ENCODE assay signal across 13 cellular contexts in the genomic region with DNA sequence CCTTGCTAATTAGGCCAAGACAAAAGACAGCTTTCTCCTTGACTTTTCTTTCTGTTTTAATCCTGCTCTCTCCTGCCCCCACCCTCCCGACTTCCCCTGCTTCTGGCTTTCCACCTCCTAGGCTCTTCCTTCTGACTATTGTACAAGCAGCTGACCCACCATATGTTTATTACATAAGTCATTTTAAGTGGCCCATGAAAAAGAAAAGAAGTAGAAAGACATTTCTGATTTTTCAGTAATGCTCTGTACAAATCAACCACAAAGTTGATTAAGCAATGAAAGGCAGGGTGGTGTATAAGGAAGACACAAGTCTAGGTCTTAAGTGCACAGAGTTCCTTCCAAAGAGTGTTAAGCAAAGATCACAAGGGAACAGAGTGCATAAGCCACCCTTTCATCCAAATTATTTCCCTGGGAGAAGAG. TPM values are rescaled to one million over a fixed set of nuclear protein-coding genes. Genes with fewer than 3 reads are reported as not detected.
A peak's percentile ranks its signal among the peaks of the same experiment; 100 is the strongest.
DNase-seq lines count a peak whose midpoint lies in the region; ATAC-seq and TF ChIP-seq lines count a peak whose summit lies in the region.
"Had no signal": no experiment of that assay in that cellular context is flagged by ENCODE, and none has a peak within 500 bp of the region (broad histone marks: within the 10 kb centered on the region; RNA-seq: fewer than 3 reads in every experiment).

No MANE protein-coding gene starts in this region.

- peak overlapping the region; percentile 13 for H3K4me3 Mint-ChIP-seq in activated CD8-positive, alpha-beta memory T cell treated with anti-CD3 and anti-CD28 coated beads, Interleukin-2, amount 10 ng/mL, durations not matched to agents 7 days and 5 days
- H3K4me3 Mint-ChIP-seq in stimulated activated effector memory CD8-positive, alpha-beta T cell treated with anti-CD3 and anti-CD28 coated beads, Interleukin-12 subunit alpha, Interleukin-12 subunit beta, amount 100 ng/mL, for 72 hours: peak overlapping the region; percentile 54

- peaks cover 0 to 53% (median 4%) of the 10 kb centered on the region in 45 donors for H3K27me3 ChIP-seq in dorsolateral prefrontal cortex

- H3K9me3 Mint-ChIP-seq in activated CD8-positive, alpha-beta memory T cell treated with anti-CD3 and anti-CD28 coated beads, Interleukin-2, amount 10 ng/mL, durations not matched to agents 7 days and 5 days (ENCODE audit: low read depth): no peaks in the 10 kb centered on the region
- peaks cover 2% of the 10 kb centered on the region for H3K9me3 Mint-ChIP-seq in stimulated activated effector memory CD8-positive, alpha-beta T cell treated with anti-CD3 and anti-CD28 coated beads, Interleukin-12 subunit alpha, Interleukin-12 subunit beta, amount 100 ng/mL, for 72 hours

- DNase-seq in activated CD8-positive, alpha-beta memory T cell treated with anti-CD3 and anti-CD28 coated beads, Interleukin-2, amount 10 ng/mL, durations not matched to agents 7 days and 5 days: no peak
- DNase-seq in activated CD8-positive, alpha-beta memory T cell treated with anti-CD3 and anti-CD28 coated beads for 24 hours: no peak
- DNase-seq in OCI-LY7 (ENCODE audit: low spot score) (peak; percentile 32), fibroblast of villous mesenchyme (ENCODE audit: low read depth) (peak; percentile 4), RKO (ENCODE audit: low spot score) (no peak), dorsolateral prefrontal cortex (no peak)
- no peak for DNase-seq in stimulated activated effector memory CD8-positive, alpha-beta T cell treated with anti-CD3 and anti-CD28 coated beads, Interleukin-12 subunit alpha, Interleukin-12 subunit beta, amount 100 ng/mL, for 72 hours (ENCODE audit: low spot score in 2 of 2)
- DNase-seq in NK-92 treated with Interleukin-12 subunit alpha and Interleukin-12 subunit beta, amount 100 ng/mL, for 24 hours (lab: John Stamatoyannopoulos, UW): no peak
- DNase-seq: activated effector memory CD4-positive, alpha-beta T cell treated with Interleukin-2 at 50 U/mL for 16 hours; stimulated activated CD8-positive, alpha-beta memory T cell treated with anti-CD3 and anti-CD28 coated beads, Interleukin-4, amount 100 ng/mL, for 48 hours had no signal

- H3K27ac ChIP-seq in OCI-LY7 (ENCODE audit: low read depth, low read length, poor library complexity, severe bottlenecking) (peak overlapping the region; percentile 16), dorsolateral prefrontal cortex (peak overlapping the region in 1 of 59 donors; percentile 31)

- peak overlapping the region; percentile 5 for H3K4me3 ChIP-seq in OCI-LY7 (ENCODE audit: low read depth, low read length, poor library complexity, severe bottlenecking)
- no peak overlapping the region for H3K4me3 ChIP-seq in fibroblast of villous mesenchyme (ENCODE audit: low read depth, low read length)
- peak overlapping the region in 1 of 59 donors; percentile 15 for H3K4me3 ChIP-seq in dorsolateral prefrontal cortex

- POLR2A ChIA-PET in OCI-LY7 (lab: Charles Lee): interaction anchor here (1.0 kb wide), 1 partner anchor 30 kb away, joined by 3 read pairs; no protein-coding TSS in a partner anchor

- H4K20me1 ChIP-seq in OCI-LY7 (ENCODE audit: insufficient read depth, low read length): no peaks in the 10 kb centered on the region

- peak overlapping the region; percentile 49 for H3K4me2 ChIP-seq in OCI-LY7 (ENCODE audit: low read length)

- ATAC-seq in activated CD8-positive, alpha-beta memory T cell treated with anti-CD3 and anti-CD28 coated beads, Interleukin-2, amount 10 ng/mL, durations not matched to agents 7 days and 5 days: no peak
- no peak for ATAC-seq in stimulated activated effector memory CD8-positive, alpha-beta T cell treated with anti-CD3 and anti-CD28 coated beads, Interleukin-12 subunit alpha, Interleukin-12 subunit beta, amount 100 ng/mL, for 72 hours

- H3K36me3 ChIP-seq in OCI-LY7 (ENCODE audit: insufficient read depth, low read length): no peaks in the 10 kb centered on the region

- no peaks in the 10 kb centered on the region for H3K27me3 Mint-ChIP-seq in activated CD8-positive, alpha-beta memory T cell treated with anti-CD3 and anti-CD28 coated beads, Interleukin-2, amount 10 ng/mL, durations not matched to agents 7 days and 5 days

- peaks cover 57% of the 10 kb centered on the region for H3K4me1 Mint-ChIP-seq in activated CD8-positive, alpha-beta memory T cell treated with anti-CD3 and anti-CD28 coated beads, Interleukin-2, amount 10 ng/mL, durations not matched to agents 7 days and 5 days
- peaks cover 26% of the 10 kb centered on the region for H3K4me1 Mint-ChIP-seq in stimulated activated effector memory CD8-positive, alpha-beta T cell treated with anti-CD3 and anti-CD28 coated beads, Interleukin-12 subunit alpha, Interleukin-12 subunit beta, amount 100 ng/mL, for 72 hours

- H3K9me2 ChIP-seq in OCI-LY7 (ENCODE audit: insufficient read depth, low read length): no peaks in the 10 kb centered on the region; the same call in 1 of the 2 replicates

- peaks cover 12% of the 10 kb centered on the region for H3K4me1 ChIP-seq in OCI-LY7 (ENCODE audit: insufficient read depth, low read length, poor library complexity, severe bottlenecking)

- peaks cover 57% of the 10 kb centered on the region for H3K36me3 Mint-ChIP-seq in activated CD8-positive, alpha-beta memory T cell treated with anti-CD3 and anti-CD28 coated beads, Interleukin-2, amount 10 ng/mL, durations not matched to agents 7 days and 5 days
- H3K36me3 Mint-ChIP-seq in stimulated activated effector memory CD8-positive, alpha-beta T cell treated with anti-CD3 and anti-CD28 coated beads, Interleukin-12 subunit alpha, Interleukin-12 subunit beta, amount 100 ng/mL, for 72 hours: no peaks in the 10 kb centered on the region

- peak overlapping the region; percentile 85 for H3K27ac Mint-ChIP-seq in activated CD8-positive, alpha-beta memory T cell treated with anti-CD3 and anti-CD28 coated beads, Interleukin-2, amount 10 ng/mL, durations not matched to agents 7 days and 5 days
- no peak overlapping the region for H3K27ac Mint-ChIP-seq in stimulated activated effector memory CD8-positive, alpha-beta T cell treated with anti-CD3 and anti-CD28 coated beads, Interleukin-12 subunit alpha, Interleukin-12 subunit beta, amount 100 ng/mL, for 72 hours

- intact Hi-C loops in OCI-LY7 (cut with micrococcal nuclease; ENCODE audit: unreplicated experiment): no loop called here
- intact Hi-C loops in dorsolateral prefrontal cortex (cut with DNase I): no loop called here

- CTCF ChIA-PET in activated CD8-positive, alpha-beta memory T cell treated with anti-CD3 and anti-CD28 coated beads, Interleukin-2, amount 10 ng/mL, durations not matched to agents 7 days and 5 days (lab: Charles Lee): interaction anchor here (0.9 to 1.9 kb wide), 4 partner anchors 8 to 15 kb away, joined by 3 to 5 read pairs (median 4); no protein-coding TSS in a partner anchor
- CTCF ChIA-PET in OCI-LY7 (lab: Charles Lee; ENCODE audit: unreplicated experiment): interaction anchor here (1.1 kb wide), 1 partner anchor 83 kb away, joined by 3 read pairs; no protein-coding TSS in a partner anchor

- peak overlapping the region; percentile 93 for H2AFZ ChIP-seq in OCI-LY7 (ENCODE audit: low read length)

- H3K9me3 ChIP-seq in OCI-LY7 (ENCODE audit: low read length): no peaks in the 10 kb centered on the region

- H3K79me2 ChIP-seq in OCI-LY7 (ENCODE audit: insufficient read depth, low read depth, low read length): no peaks in the 10 kb centered on the region

- TF ChIP-seq CTCF in OCI-LY7 (conservative IDR thresholded peaks at IDR 0.05; ENCODE audit: low read length): no peak; the same call in 1 of the 2 replicates
- TF ChIP-seq CTCF in fibroblast of villous mesenchyme (IDR thresholded peaks at IDR 0.05; ENCODE audit: insufficient read depth, low read depth, low read length): no peak
- TF ChIP-seq CTCF in dorsolateral prefrontal cortex (IDR thresholded peaks at IDR 0.05 in 54 of 56, conservative IDR thresholded peaks at IDR 0.05 in 2 of 56; ENCODE audit: low read depth in 1 of 56, partially characterized antibody in 56 of 56): no peak

- BruUV-seq in OCI-LY7 (replicated peaks; lab: Mats Ljungman, UMichigan): no TSS peak

RNA-seq across cellular contexts. Expression of a gene that starts 18.2 kb away (rescaled TPM):
- total RNA-seq in activated CD8-positive, alpha-beta memory T cell treated with anti-CD3 and anti-CD28 coated beads, Interleukin-2, amount 10 ng/mL, durations not matched to agents 7 days and 5 days: 100 to 1,000 TPM; 139 to 142 TPM
- total RNA-seq in OCI-LY7 (2014; rRNA removed; shearing (Covaris generic)): 0.73 and 1.4 TPM in 2 replicates
- total RNA-seq in OCI-LY7 (2022): 0.63 and 0.74 TPM in 2 replicates
- total RNA-seq in fibroblast of villous mesenchyme: not detected in 2 replicates
- total RNA-seq in dorsolateral prefrontal cortex: 1 to 10 TPM in 54 of 120 experiments, under 1 TPM in 59, not detected in 7; 0.10 to 5.0 (median 0.98) TPM
- total RNA-seq: glomerular endothelial cell had no signal

RNA-seq across cellular contexts. Expression of a gene that starts 30.2 kb away (rescaled TPM):
- total RNA-seq in activated CD8-positive, alpha-beta memory T cell treated with anti-CD3 and anti-CD28 coated beads, Interleukin-2, amount 10 ng/mL, durations not matched to agents 7 days and 5 days: not detected
- total RNA-seq in OCI-LY7 (2014; rRNA removed; shearing (Covaris generic)): 0.06 TPM in 1 of 2 replicates, not detected in the other
- total RNA-seq in OCI-LY7 (2022): 0.10 TPM in 1 of 2 replicates, not detected in the other
- not detected in 2 replicates for total RNA-seq in fibroblast of villous mesenchyme
- 100 to 1,000 TPM in 3 of 120 experiments, 10 to 100 TPM in 117; 23.2 to 106 (median 68.8) TPM for total RNA-seq in dorsolateral prefrontal cortex
- total RNA-seq: glomerular endothelial cell; mesenteric fat pad; T-helper 1 cell treated with Interleukin-12 subunit alpha and Interleukin-12 subunit beta and Interleukin-4 antibody, amounts not matched to agents 30 ng/mL and 1 ng/mL, for 36 hours had no signal

RNA-seq across cellular contexts. Expression of a gene that starts 45.5 kb away (rescaled TPM):
- total RNA-seq in activated CD8-positive, alpha-beta memory T cell treated with anti-CD3 and anti-CD28 coated beads, Interleukin-2, amount 10 ng/mL, durations not matched to agents 7 days and 5 days: 10 to 100 TPM; 20.4 to 28.4 TPM
- 1.9 and 2.2 TPM in 2 replicates for total RNA-seq in OCI-LY7 (2014; rRNA removed; shearing (Covaris generic))
- total RNA-seq in OCI-LY7 (2022): 5.8 and 6.9 TPM in 2 replicates
- total RNA-seq in fibroblast of villous mesenchyme: 0.32 and 0.86 TPM in 2 replicates
- total RNA-seq in dorsolateral prefrontal cortex: 1 to 10 TPM in 50 of 120 experiments, under 1 TPM in 70; 0.24 to 2.4 (median 0.86) TPM

RNA-seq across cellular contexts. Expression of a gene that starts 54.0 kb away (rescaled TPM):
- total RNA-seq in activated CD8-positive, alpha-beta memory T cell treated with anti-CD3 and anti-CD28 coated beads, Interleukin-2, amount 10 ng/mL, durations not matched to agents 7 days and 5 days: under 1 TPM in 1 of 2 experiments, not detected in 1; 0.54 TPM
- total RNA-seq in OCI-LY7 (2014; rRNA removed; shearing (Covaris generic)): not detected in 2 replicates
- total RNA-seq in OCI-LY7 (2022): not detected in 2 replicates
- not detected in 2 replicates for total RNA-seq in fibroblast of villous mesenchyme
- total RNA-seq in dorsolateral prefrontal cortex: 100 to 1,000 TPM in 7 of 120 experiments, 10 to 100 TPM in 113; 16.9 to 139 (median 69.6) TPM

RNA-seq across cellular contexts. Expression of a gene that starts 57.5 kb away (rescaled TPM):
- total RNA-seq in activated CD8-positive, alpha-beta memory T cell treated with anti-CD3 and anti-CD28 coated beads, Interleukin-2, amount 10 ng/mL, durations not matched to agents 7 days and 5 days: 1 to 10 TPM; 3.0 to 3.2 TPM
- not detected in 2 replicates for total RNA-seq in OCI-LY7 (2014; rRNA removed; shearing (Covaris generic))
- total RNA-seq in OCI-LY7 (2022): not detected in 2 replicates
- total RNA-seq in fibroblast of villous mesenchyme: not detected in 2 replicates
- total RNA-seq in dorsolateral prefrontal cortex: 10 to 100 TPM in 11 of 120 experiments, 1 to 10 TPM in 98, under 1 TPM in 10, not detected in 1; 0.48 to 22.0 (median 4.5) TPM

Comparison
In these comparisons a context has a peak if more than half of its experiments do, and no peak if none do; other contexts are left out.
1. DNase-seq: peak in OCI-LY7 (single experiment) and fibroblast of villous mesenchyme (single experiment); none in activated CD8-positive, alpha-beta memory T cell treated with anti-CD3 and anti-CD28 coated beads, Interleukin-2, amount 10 ng/mL, durations not matched to agents 7 days and 5 days (single experiment), activated CD8-positive, alpha-beta memory T cell treated with anti-CD3 and anti-CD28 coated beads for 24 hours (single experiment), stimulated activated effector memory CD8-positive, alpha-beta T cell treated with anti-CD3 and anti-CD28 coated beads, Interleukin-12 subunit alpha, Interleukin-12 subunit beta, amount 100 ng/mL, for 72 hours (0 of 2), RKO (single experiment), NK-92 treated with Interleukin-12 subunit alpha and Interleukin-12 subunit beta, amount 100 ng/mL, for 24 hours (single experiment) and dorsolateral prefrontal cortex (0 of 10).
2. RNA of a gene that starts 18.2 kb away (total RNA-seq): 139 to 142 TPM in activated CD8-positive, alpha-beta memory T cell treated with anti-CD3 and anti-CD28 coated beads, Interleukin-2, amount 10 ng/mL, durations not matched to agents 7 days and 5 days; 0.10 to 5.0 TPM in dorsolateral prefrontal cortex, 0.63 to 1.4 TPM in OCI-LY7 and not detected in fibroblast of villous mesenchyme; every median in the first group is over 10 times any median in the second.
3. RNA of a gene that starts 30.2 kb away (total RNA-seq): 23.2 to 106 TPM in dorsolateral prefrontal cortex; 0.06 to 0.10 TPM in OCI-LY7, not detected in activated CD8-positive, alpha-beta memory T cell treated with anti-CD3 and anti-CD28 coated beads, Interleukin-2, amount 10 ng/mL, durations not matched to agents 7 days and 5 days and not detected in fibroblast of villous mesenchyme; every median in the first group is over 10 times any median in the second.